Comparison of ENCODE assay signal across 8 cellular contexts in genomic region chr7:38363379-38363778, GRCh38.
DNase-seq lines count a peak whose midpoint lies in the region; ATAC-seq, FAIRE-seq and TF ChIP-seq lines count a peak whose summit lies in the region.
"Not testable (repeated sequence)": the region's sequence is repeated elsewhere in the genome, so short reads cannot be mapped to it uniquely, and the experiment has no call there.

No MANE protein-coding gene starts in this region.

- TF ChIP-seq CTCF in Panc1 (IDR thresholded peaks at IDR 0.05) (peak; percentile 91), body of pancreas (IDR thresholded peaks at IDR 0.05) (peak; percentile 14 to 50 (median 31)), heart left ventricle (IDR thresholded peaks at IDR 0.05) (peak in 11 of 12 donors; percentile 10 to 57 (median 40)), retinal pigment epithelial cell (conservative IDR thresholded peaks at IDR 0.05; ENCODE audit: low read depth, low read length) (peak; percentile 69)

- BruUV-seq in Panc1 (replicated peaks; lab: Mats Ljungman, UMichigan): not testable (repeated sequence)

- not testable (repeated sequence) for H3K9me3 ChIP-seq in Panc1 (ENCODE audit: control insufficient read depth, insufficient read depth, low read depth, low read length); body of pancreas; heart left ventricle

- not testable (repeated sequence) for H3K27ac ChIP-seq in Panc1 (ENCODE audit: low read length); body of pancreas
- H3K27ac ChIP-seq in heart left ventricle: peak overlapping the region in 1 of 12 donors; percentile 62

- intact Hi-C loops in Panc1 (cut with micrococcal nuclease; ENCODE audit: unreplicated experiment); body of pancreas (cut with DNase I); heart left ventricle (cut with DNase I): not testable (repeated sequence)

- CTCF ChIA-PET in Panc1 (lab: Charles Lee): interaction anchor here (0.6 kb wide), 1 partner anchor 22 kb away, joined by 3 read pairs; no protein-coding TSS in a partner anchor

- not testable (repeated sequence) for H3K27me3 ChIP-seq in Panc1 (ENCODE audit: control insufficient read depth, insufficient read depth, low read length); body of pancreas; heart left ventricle

- peak; percentile 73 for ATAC-seq in Panc1
- not testable (repeated sequence) for ATAC-seq in body of pancreas
- peak in 2 of 4 donors; percentile 52 to 61 for ATAC-seq in heart left ventricle

- not testable (repeated sequence) for H3K36me3 ChIP-seq in Panc1 (ENCODE audit: control insufficient read depth, insufficient read depth, low read length); body of pancreas (replicated peaks in 1 of 2; ENCODE audit: insufficient read depth in 1 of 2, low read depth in 2 of 2); heart left ventricle

- in situ Hi-C loops in Panc1 (cut with HindIII; ENCODE audit: low pct_unique_long_range_greater_than_20kb, low sequenced_read_pairs): not testable (repeated sequence)

- not testable (repeated sequence) for TF ChIP-seq POLR2A in body of pancreas (IDR thresholded peaks at IDR 0.05); heart left ventricle (IDR thresholded peaks at IDR 0.05)

- WGBS in body of pancreas, 2 donors: 8 to 17% methylated on average over 2 to 3 of the region's 3 CpGs
- 18 to 35% (median 25%) methylated on average over 3 of the region's 3 CpGs for WGBS in heart left ventricle, 4 donors

- peak overlapping the region; percentile 22; the same call in 1 of the 2 replicates for H3K4me3 ChIP-seq in GM08714 (ENCODE audit: low read length)
- H3K4me3 ChIP-seq in Panc1 (ENCODE audit: low read depth in 2 of 2, low read length in 2 of 2); body of pancreas; heart left ventricle; retinal pigment epithelial cell (ENCODE audit: low read length): not testable (repeated sequence)

- DNase-seq in HUDEP-2 (lab: John Stamatoyannopoulos, UW; ENCODE audit: unreplicated experiment in 76 of 76) (peak in 44 of 76 experiments; percentile 2 to 62 (median 28)), body of pancreas (peak in 3 of 4 donors; percentile 40 to 50 (median 48)), heart left ventricle (peak in 3 of 5 donors; percentile 36 to 84 (median 44)), urothelium cell line (ENCODE audit: low spot score) (peak; percentile 60)
- DNase-seq in Panc1 (ENCODE audit: low read depth, low spot score); retinal pigment epithelial cell (ENCODE audit: low read depth): not testable (repeated sequence)
- peak; percentile 75 for DNase-seq in activated CD4-positive, alpha-beta T cell treated with anti-CD3 and anti-CD28 coated beads, Interleukin-2, amount 50 U/mL, for 1 hour

- POLR2A ChIA-PET in Panc1 (lab: Charles Lee): not testable (repeated sequence)

- FAIRE-seq in urothelium cell line (lab: Jason Lieb, UNC): not testable (repeated sequence)

- H3K4me1 ChIP-seq in Panc1 (ENCODE audit: control insufficient read depth, insufficient read depth, low read length); body of pancreas: not testable (repeated sequence)
- peaks cover 0 to 18% (median 0%) of the 10 kb centered on the region in 12 donors for H3K4me1 ChIP-seq in heart left ventricle

Comparison
In these comparisons a context has a peak if more than half of its experiments do, and no peak if none do; other contexts are left out.
1. CTCF ChIP-seq: peak in every context shown above with its lines; median percentile 91 in Panc1; 69 in retinal pigment epithelial cell; 40 in heart left ventricle; 31 in body of pancreas.